In the genomic region with DNA sequence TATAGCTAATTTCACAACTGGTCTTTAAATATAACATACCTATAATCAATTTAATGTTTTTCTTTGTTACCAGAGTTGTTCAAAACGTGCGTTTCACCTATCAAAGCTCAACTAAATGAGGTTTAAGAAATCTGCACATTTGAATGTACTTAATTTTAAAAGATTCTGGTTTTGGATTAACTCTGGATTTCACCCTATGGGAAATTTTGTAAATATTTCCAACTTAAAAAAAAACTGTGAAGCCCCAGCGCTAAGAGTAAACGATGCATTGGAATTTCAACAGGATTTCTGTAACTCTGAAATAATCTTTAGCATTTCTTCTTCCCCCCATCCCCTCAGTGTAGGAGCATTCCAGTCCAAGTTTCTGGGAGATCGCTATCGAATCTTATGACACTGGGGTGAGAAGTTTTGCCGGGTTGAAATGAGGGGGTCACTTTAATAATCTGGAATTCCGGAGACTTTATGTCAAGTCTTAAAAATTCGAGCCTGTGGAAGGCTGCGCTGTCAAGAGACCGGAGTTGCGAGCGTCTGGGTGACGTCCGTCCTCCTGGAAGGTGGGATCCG, we compare ENCODE assay signal across 8 cellular contexts. TPM values are rescaled to one million over a fixed set of nuclear protein-coding genes. Genes with fewer than 3 reads are reported as not detected.
A peak's percentile ranks its signal among the peaks of the same experiment; 100 is the strongest.
DNase-seq lines count a peak whose midpoint lies in the region; ATAC-seq, FAIRE-seq and TF ChIP-seq lines count a peak whose summit lies in the region.

No MANE protein-coding gene starts in this region.

- no peak for FAIRE-seq in keratinocyte (lab: Jason Lieb, UNC)

- dilution Hi-C loops in keratinocyte (cut with MboI; ENCODE audit: extremely low pct_ligation_motif_present, low sequenced_read_pairs), result no loop called here

- DNase-seq in T-helper 1 cell, result no peak
- no peak for DNase-seq in activated naive CD8-positive, alpha-beta T cell treated with anti-CD3 and anti-CD28 coated beads, Interleukin-2, amount 50 U/mL, for 24 hours
- DNase-seq in keratinocyte (ENCODE audit: low read depth, low spot score), result no peak
- no peak for DNase-seq in GM20000 (ENCODE audit: low spot score)
- no peak for DNase-seq in NCI-H226
- no peak for DNase-seq in retina

- H3K9ac ChIP-seq in keratinocyte (ENCODE audit: control insufficient read depth, extremely low read depth, insufficient read depth, low read length) (peak overlapping the region; percentile 88), subcutaneous abdominal adipose tissue (ENCODE audit: low read length in 5 of 5) (peak overlapping the region; percentile 63 to 84 (median 79))

- H3K9me3 Mint-ChIP-seq in T-helper 1 cell treated with Interleukin-12 subunit alpha and Interleukin-12 subunit beta and Interleukin-4 antibody, amounts not matched to agents 30 μg/mL and 1 μg/mL, for 36 hours, result no peaks in the 10 kb centered on the region
- H3K9me3 Mint-ChIP-seq in activated naive CD8-positive, alpha-beta T cell treated with anti-CD3 and anti-CD28 coated beads, Interleukin-2, amount 50 U/mL, for 24 hours, result no peaks in the 10 kb centered on the region

- H3K36me3 ChIP-seq in keratinocyte (ENCODE audit: control insufficient read depth in 2 of 2, extremely low read depth in 1 of 2, insufficient read depth in 2 of 2, low read length in 2 of 2) (no peaks in the 10 kb centered on the region), subcutaneous abdominal adipose tissue (ENCODE audit: control insufficient read depth in 5 of 5, insufficient read depth in 5 of 5, low read length in 5 of 5) (no peaks in the 10 kb centered on the region)

- no peak for ATAC-seq in activated naive CD8-positive, alpha-beta T cell treated with anti-CD3 and anti-CD28 coated beads, Interleukin-2, amount 50 U/mL, for 24 hours

- peak overlapping the region; percentile 71 for H3K4me3 Mint-ChIP-seq in T-helper 1 cell treated with Interleukin-12 subunit alpha and Interleukin-12 subunit beta and Interleukin-4 antibody, amounts not matched to agents 30 μg/mL and 1 μg/mL, for 36 hours
- H3K4me3 Mint-ChIP-seq in activated naive CD8-positive, alpha-beta T cell treated with anti-CD3 and anti-CD28 coated beads, Interleukin-2, amount 50 U/mL, for 24 hours, result peak overlapping the region; percentile 96

- H3K27me3 Mint-ChIP-seq in T-helper 1 cell treated with Interleukin-12 subunit alpha and Interleukin-12 subunit beta and Interleukin-4 antibody, amounts not matched to agents 30 μg/mL and 1 μg/mL, for 36 hours (ENCODE audit: low read depth), result peaks cover 32% of the 10 kb centered on the region
- no peaks in the 10 kb centered on the region for H3K27me3 Mint-ChIP-seq in activated naive CD8-positive, alpha-beta T cell treated with anti-CD3 and anti-CD28 coated beads, Interleukin-2, amount 50 U/mL, for 24 hours

- H4K20me1 ChIP-seq in keratinocyte (ENCODE audit: control insufficient read depth, extremely low read depth, insufficient read depth, low read length), result no peaks in the 10 kb centered on the region

- H3K27ac Mint-ChIP-seq in T-helper 1 cell treated with Interleukin-12 subunit alpha and Interleukin-12 subunit beta and Interleukin-4 antibody, amounts not matched to agents 30 μg/mL and 1 μg/mL, for 36 hours, result no peak overlapping the region
- peak overlapping the region; percentile 70 for H3K27ac Mint-ChIP-seq in activated naive CD8-positive, alpha-beta T cell treated with anti-CD3 and anti-CD28 coated beads, Interleukin-2, amount 50 U/mL, for 24 hours

- peaks cover 5% of the 10 kb centered on the region for H3K36me3 Mint-ChIP-seq in T-helper 1 cell treated with Interleukin-12 subunit alpha and Interleukin-12 subunit beta and Interleukin-4 antibody, amounts not matched to agents 30 μg/mL and 1 μg/mL, for 36 hours (ENCODE audit: low read depth)
- peaks cover 2% of the 10 kb centered on the region for H3K36me3 Mint-ChIP-seq in activated naive CD8-positive, alpha-beta T cell treated with anti-CD3 and anti-CD28 coated beads, Interleukin-2, amount 50 U/mL, for 24 hours (ENCODE audit: low read depth)

- H3K9me1 ChIP-seq in keratinocyte (ENCODE audit: control insufficient read depth, extremely low read depth, insufficient read depth, low read length), result no peaks in the 10 kb centered on the region

- peak overlapping the region; percentile 74 for H3K27ac ChIP-seq in keratinocyte (ENCODE audit: control insufficient read depth, insufficient read depth, low read length)
- H3K27ac ChIP-seq in subcutaneous abdominal adipose tissue (ENCODE audit: low read depth, low read length), result peak overlapping the region; percentile 86

- H3K9me3 ChIP-seq in keratinocyte (ENCODE audit: control insufficient read depth, low read depth, low read length) (no peaks in the 10 kb centered on the region), subcutaneous abdominal adipose tissue (ENCODE audit: control insufficient read depth in 5 of 5, low read length in 5 of 5) (no peaks in the 10 kb centered on the region)

- TF ChIP-seq CTCF in keratinocyte (optimal IDR thresholded peaks at IDR 0.05 in 1 of 3, IDR thresholded peaks at IDR 0.05 in 1 of 3, conservative IDR thresholded peaks at IDR 0.05 in 1 of 3; ENCODE audit: extremely low read depth in 1 of 3, insufficient read depth in 2 of 3, low read length in 3 of 3) (no peak), GM20000 (IDR thresholded peaks at IDR 0.05; ENCODE audit: extremely low read depth, missing control alignments) (no peak)

- H3K4me2 ChIP-seq in keratinocyte (ENCODE audit: control insufficient read depth, extremely low read depth, insufficient read depth, low read depth, low read length), result peak overlapping the region; percentile 82

- H3K79me2 ChIP-seq in keratinocyte (ENCODE audit: control insufficient read depth, insufficient read depth, low read length), result peaks cover 34% of the 10 kb centered on the region

- H3K4me1 ChIP-seq in keratinocyte (ENCODE audit: control insufficient read depth, extremely low read depth, insufficient read depth, low read length) (peaks cover 15% of the 10 kb centered on the region), subcutaneous abdominal adipose tissue (ENCODE audit: control insufficient read depth in 5 of 5, insufficient read depth in 5 of 5, low read length in 5 of 5) (peaks cover 2 to 17% (median 15%) of the 10 kb centered on the region in 5 donors)

- peak overlapping the region; percentile 86 for H2AFZ ChIP-seq in keratinocyte (ENCODE audit: control insufficient read depth, low read length)

- H3K4me1 Mint-ChIP-seq in T-helper 1 cell treated with Interleukin-12 subunit alpha and Interleukin-12 subunit beta and Interleukin-4 antibody, amounts not matched to agents 30 μg/mL and 1 μg/mL, for 36 hours (ENCODE audit: low read depth), result peaks cover 18% of the 10 kb centered on the region
- peaks cover 33% of the 10 kb centered on the region for H3K4me1 Mint-ChIP-seq in activated naive CD8-positive, alpha-beta T cell treated with anti-CD3 and anti-CD28 coated beads, Interleukin-2, amount 50 U/mL, for 24 hours

- H3K4me3 ChIP-seq in keratinocyte (ENCODE audit: control insufficient read depth in 2 of 3, extremely low read depth in 1 of 3, insufficient read depth in 2 of 3, low read depth in 1 of 3, low read length in 3 of 3) (peak overlapping the region; percentile 71 to 97 (median 78)), subcutaneous abdominal adipose tissue (ENCODE audit: low read depth in 1 of 5, low read length in 5 of 5) (peak overlapping the region; percentile 74 to 94 (median 87))

- H3K27me3 ChIP-seq in keratinocyte (ENCODE audit: control insufficient read depth, extremely low read depth, insufficient read depth, low read length) (no peaks in the 10 kb centered on the region), subcutaneous abdominal adipose tissue (ENCODE audit: control insufficient read depth in 5 of 5, insufficient read depth in 4 of 5, low read length in 5 of 5) (no peaks in the 10 kb centered on the region)

RNA-seq across cellular contexts. Expression of a gene that starts 0.6 kb away (rescaled TPM):
- 9.0 to 12.8 TPM (median 11.8 TPM) in 3 replicates for polyA plus RNA-seq in keratinocyte
- polyA plus RNA-seq in keratinocyte (2011; ENCODE audit: low read depth), result 16.1 TPM
- 6.2 and 8.5 TPM in 2 replicates for polyA plus RNA-seq in keratinocyte (2011; cell fraction: cytosol; rRNA removed)
- polyA plus RNA-seq in keratinocyte (2011; cell fraction: nucleus; rRNA removed), result 22.1 and 25.2 TPM in 2 replicates
- 12.7 and 14.7 TPM in 2 replicates for polyA plus RNA-seq in keratinocyte (2012; ENCODE audit: low replicate concordance)
- polyA minus RNA-seq in keratinocyte, result 8.5 to 23.7 TPM (median 14.8 TPM) in 3 replicates
- polyA minus RNA-seq in keratinocyte (2011; cell fraction: cytosol; rRNA and poly(A)+ RNA removed), result 13.8 TPM
- 18.1 and 35.6 TPM in 2 replicates for polyA minus RNA-seq in keratinocyte (2011; cell fraction: nucleus; rRNA and poly(A)+ RNA removed)
